21 cellular contexts compared by ENCODE assay signal in genomic region chr5:161403121-161403520, GRCh38.
"Had no signal": no experiment of that assay in that cellular context is flagged by ENCODE, and none has a peak within 500 bp of the region (broad histone marks: within the 10 kb centered on the region; RNA-seq: fewer than 3 reads in every experiment).

No MANE protein-coding gene starts in this region.

- H3K27ac ChIP-seq: left lung, lower lobe of right lung, ovary, right atrium auricular region, right lobe of liver, skin epidermis, spleen, tibial nerve, uterus had no signal

- H3K4me3 ChIP-seq: left lung, lower lobe of right lung, ovary, right atrium auricular region, right lobe of liver, skin epidermis, spleen, tibial nerve, uterus had no signal

- DNase-seq: hippocampal formation; kidney glomerular epithelial cell; left colon; left lung; lower lobe of right lung; mammary epithelial cell; mesenchymal stem cell; naive thymus-derived CD4-positive, alpha-beta T cell; ovary; right lobe of liver; spleen; stimulated activated CD4-positive, alpha-beta T cell treated with anti-CD3 and anti-CD28 coated beads, Interleukin-4, amount 100 ng/mL, for 24 hours; stimulated activated naive CD4-positive, alpha-beta T cell treated with Interleukin-2 at 50 U/mL for 16 hours; stimulated activated naive CD8-positive, alpha-beta T cell treated with anti-CD3 and anti-CD28 coated beads, Interleukin-15, amount 100 ng/mL, for 72 hours; substantia nigra; uterus had no signal

- H3K9me3 ChIP-seq: left lung, lower lobe of right lung, ovary, right atrium auricular region, right lobe of liver, spleen, tibial nerve, uterus had no signal

- H3K27me3 ChIP-seq: left lung, ovary, right atrium auricular region, right lobe of liver, spleen, tibial nerve had no signal

- H3K36me3 ChIP-seq: left lung, lower lobe of right lung, ovary, right atrium auricular region, right lobe of liver, spleen, tibial nerve, uterus had no signal

- ATAC-seq: left colon; left lung; lower lobe of right lung; naive thymus-derived CD4-positive, alpha-beta T cell; natural killer cell treated with Interleukin-12 subunit alpha and Interleukin-12 subunit beta and Interleukin-15 and Interleukin-18, amount 100 ng/mL, for 72 hours; right lobe of liver; stimulated activated effector memory CD8-positive, alpha-beta T cell treated with anti-CD3 and anti-CD28 coated beads, Interleukin-12 subunit alpha, Interleukin-12 subunit beta, amount 100 ng/mL, for 72 hours; stimulated activated naive CD8-positive, alpha-beta T cell treated with anti-CD3 and anti-CD28 coated beads, Interleukin-15, amount 100 ng/mL, for 72 hours had no signal

- H3K4me1 ChIP-seq: left lung, lower lobe of right lung, right lobe of liver, spleen, tibial nerve, uterus had no signal
